ENCODE assay signal across 9 cellular contexts in genomic region chrX:118975831-118976598, GRCh38. TPM values are rescaled to one million over a fixed set of nuclear protein-coding genes. Genes with fewer than 3 reads are reported as not detected.
A peak's percentile ranks its signal among the peaks of the same experiment; 100 is the strongest.
DNase-seq lines count a peak whose midpoint lies in the region; ATAC-seq lines count a peak whose summit lies in the region.
"Had no signal": no experiment of that assay in that cellular context is flagged by ENCODE, and none has a peak within 500 bp of the region (broad histone marks: within the 10 kb centered on the region; RNA-seq: fewer than 3 reads in every experiment).

No MANE protein-coding gene starts in this region.

- peak; percentile 32 for DNase-seq in EH (ENCODE audit: low read depth)
- DNase-seq in NCI-H345 treated with DMSO at 0.1 percent for 48 hours (lab: John Stamatoyannopoulos, UW; ENCODE audit: unreplicated experiment) = peak; percentile 3
- DNase-seq in activated CD8-positive, alpha-beta T cell treated with anti-CD3 and anti-CD28 coated beads, Interleukin-2, amount 10 ng/mL, durations not matched to agents 7 days and 5 days = peak; percentile 51
- DNase-seq in stimulated activated CD8-positive, alpha-beta memory T cell treated with anti-CD3 and anti-CD28 coated beads, Interleukin-15, amount 100 ng/mL, for 4 hours (ENCODE audit: low read depth in 2 of 2) = peak; percentile 60 to 71
- no peak for DNase-seq in GM19238 (ENCODE audit: insufficient read length, low spot score)
- no peak for DNase-seq in NCI-H82 (lab: John Stamatoyannopoulos, UW)

- peak overlapping the region; percentile 77 for H3K27ac Mint-ChIP-seq in activated CD8-positive, alpha-beta T cell treated with anti-CD3 and anti-CD28 coated beads, Interleukin-2, amount 10 ng/mL, durations not matched to agents 7 days and 5 days

- peaks cover 13% of the 10 kb centered on the region for H3K4me1 Mint-ChIP-seq in activated CD8-positive, alpha-beta T cell treated with anti-CD3 and anti-CD28 coated beads, Interleukin-2, amount 10 ng/mL, durations not matched to agents 7 days and 5 days (ENCODE audit: low read depth)

- no peak overlapping the region for H3K27ac ChIP-seq in ectodermal cell (ENCODE audit: insufficient read depth, low read depth, low read length, poor library complexity, severe bottlenecking)
- no peak overlapping the region for H3K27ac ChIP-seq in mesodermal cell (ENCODE audit: low read depth, low read length, severe bottlenecking)

- POLR2A ChIA-PET in activated CD8-positive, alpha-beta T cell treated with anti-CD3 and anti-CD28 coated beads, Interleukin-2, amount 10 ng/mL, durations not matched to agents 7 days and 5 days (lab: Charles Lee) = no interaction called here

- H3K4me3 ChIP-seq in ectodermal cell (ENCODE audit: insufficient read depth, low read depth, low read length) (peak overlapping the region; percentile 23), mesodermal cell (ENCODE audit: extremely low read depth, insufficient read depth, low read length, poor library complexity, severe bottlenecking) (peak overlapping the region; percentile 33)

- H3K27me3 ChIP-seq in ectodermal cell (ENCODE audit: control insufficient read depth, insufficient read depth, low read length, poor library complexity, severe bottlenecking) = peaks cover 83% of the 10 kb centered on the region

- WGBS in ectodermal cell, 2 experiments = 2% methylated on average over 59 to 64 of the region's 64 CpGs
- WGBS in mesodermal cell (ENCODE audit: insufficient coverage in 2 of 2), 2 experiments = 1 to 3% methylated on average over 10 to 16 of the region's 64 CpGs

- H3K4me3 Mint-ChIP-seq in activated CD8-positive, alpha-beta T cell treated with anti-CD3 and anti-CD28 coated beads, Interleukin-2, amount 10 ng/mL, durations not matched to agents 7 days and 5 days = peak overlapping the region; percentile 70

- CTCF ChIA-PET in activated CD8-positive, alpha-beta T cell treated with anti-CD3 and anti-CD28 coated beads, Interleukin-2, amount 10 ng/mL, durations not matched to agents 7 days and 5 days (lab: Charles Lee) = no interaction called here

- no peaks in the 10 kb centered on the region for H3K9me3 Mint-ChIP-seq in activated CD8-positive, alpha-beta T cell treated with anti-CD3 and anti-CD28 coated beads, Interleukin-2, amount 10 ng/mL, durations not matched to agents 7 days and 5 days (ENCODE audit: insufficient read depth)

- H3K36me3 ChIP-seq in ectodermal cell (ENCODE audit: control insufficient read depth, insufficient read depth, low read length) (no peaks in the 10 kb centered on the region), mesodermal cell (ENCODE audit: control insufficient read depth, insufficient read depth, low read length) (no peaks in the 10 kb centered on the region)

- no peaks in the 10 kb centered on the region for H3K4me1 ChIP-seq in ectodermal cell (ENCODE audit: control insufficient read depth, insufficient read depth, low read length)
- peaks cover 6% of the 10 kb centered on the region for H3K4me1 ChIP-seq in mesodermal cell (ENCODE audit: control insufficient read depth, insufficient read depth, low read length, poor library complexity, severe bottlenecking)

- no peaks in the 10 kb centered on the region for H3K36me3 Mint-ChIP-seq in activated CD8-positive, alpha-beta T cell treated with anti-CD3 and anti-CD28 coated beads, Interleukin-2, amount 10 ng/mL, durations not matched to agents 7 days and 5 days (ENCODE audit: low read depth)

- H3K27me3 Mint-ChIP-seq in activated CD8-positive, alpha-beta T cell treated with anti-CD3 and anti-CD28 coated beads, Interleukin-2, amount 10 ng/mL, durations not matched to agents 7 days and 5 days (ENCODE audit: low read depth) = peaks cover 34% of the 10 kb centered on the region

- ATAC-seq in activated CD8-positive, alpha-beta T cell treated with anti-CD3 and anti-CD28 coated beads, Interleukin-2, amount 10 ng/mL, durations not matched to agents 7 days and 5 days = peak; percentile 38

- H3K9me3 ChIP-seq in ectodermal cell (ENCODE audit: control insufficient read depth, low read length) (no peaks in the 10 kb centered on the region), mesodermal cell (ENCODE audit: control insufficient read depth, low read length) (no peaks in the 10 kb centered on the region)

RNA-seq across cellular contexts. Expression of gene LONRF3, which starts 1.6 kb away (rescaled TPM):
- total RNA-seq in activated CD8-positive, alpha-beta T cell treated with anti-CD3 and anti-CD28 coated beads, Interleukin-2, amount 10 ng/mL, durations not matched to agents 7 days and 5 days = under 1 TPM; 0.23 to 0.26 TPM
- polyA plus RNA-seq in ectodermal cell (2013, experiment 1 of 4) = 0.76 TPM
- 0.71 TPM for polyA plus RNA-seq in ectodermal cell (2013, experiment 2 of 4)
- polyA plus RNA-seq in ectodermal cell (2013, experiment 3 of 4) = 0.64 TPM
- polyA plus RNA-seq in ectodermal cell (2013, experiment 4 of 4) = 0.61 TPM
- polyA plus RNA-seq in mesodermal cell (2013, experiment 1 of 2) = 1.0 TPM
- polyA plus RNA-seq in mesodermal cell (2013, experiment 2 of 2) = 0.46 TPM
- total RNA-seq: T-helper 2 cell treated with Interferon-gamma antibody and Interleukin-4, amounts not matched to agents 100 ng/mL and 5 ng/mL, for 36 hours had no signal

Comparison
In these comparisons a context has a peak if more than half of its experiments do, and no peak if none do; other contexts are left out.
1. DNase-seq: peak in EH (single experiment), NCI-H345 treated with DMSO at 0.1 percent for 48 hours (single experiment), activated CD8-positive, alpha-beta T cell treated with anti-CD3 and anti-CD28 coated beads, Interleukin-2, amount 10 ng/mL, durations not matched to agents 7 days and 5 days (single experiment) and stimulated activated CD8-positive, alpha-beta memory T cell treated with anti-CD3 and anti-CD28 coated beads, Interleukin-15, amount 100 ng/mL, for 4 hours (2 of 2); none in GM19238 (single experiment) and NCI-H82 (single experiment).